ENCODE assay signal across 18 cellular contexts in the genomic region with DNA sequence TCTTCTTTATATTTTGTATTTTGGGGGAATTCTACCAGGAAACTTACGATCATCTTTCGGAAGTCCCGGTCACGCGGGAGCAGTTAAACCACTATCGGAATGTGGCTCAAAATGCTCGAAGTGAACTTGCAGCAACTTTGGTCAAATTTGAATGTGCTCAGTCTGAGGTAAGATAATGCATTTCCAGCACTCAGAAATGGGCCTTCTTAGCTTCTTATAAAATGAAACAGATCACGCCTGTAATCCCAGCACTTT. TPM values are rescaled to one million over a fixed set of nuclear protein-coding genes. Genes with fewer than 3 reads are reported as not detected.
A peak's percentile ranks its signal among the peaks of the same experiment; 100 is the strongest.
DNase-seq lines count a peak whose midpoint lies in the region; FAIRE-seq and TF ChIP-seq lines count a peak whose summit lies in the region.
"Had no signal": no experiment of that assay in that cellular context is flagged by ENCODE, and none has a peak within 500 bp of the region (broad histone marks: within the 10 kb centered on the region; RNA-seq: fewer than 3 reads in every experiment).

No MANE protein-coding gene starts in this region.

- POLR2A ChIA-PET in A673 (lab: Charles Lee; ENCODE audit: low non-redundant PET), result no interaction called here

- peak overlapping the region; percentile 10 for H2AFZ ChIP-seq in osteoblast (ENCODE audit: low read length)

- H3K27me3 ChIP-seq in osteoblast (ENCODE audit: insufficient read depth, low read length) (no peaks in the 10 kb centered on the region), subcutaneous abdominal adipose tissue (ENCODE audit: control insufficient read depth in 5 of 5, insufficient read depth in 4 of 5, low read length in 5 of 5) (no peaks in the 10 kb centered on the region), BE2C (no peaks in the 10 kb centered on the region), A673 (replicated peaks; ENCODE audit: insufficient read depth, low read depth, low read length, poor library complexity) (no peaks in the 10 kb centered on the region)
- H3K27me3 ChIP-seq: BLaER1 had no signal

- intact Hi-C loops in head of caudate nucleus (cut with DNase I) (no loop called here), A673 (cut with micrococcal nuclease; ENCODE audit: unreplicated experiment) (no loop called here)

- H3K4me3 ChIP-seq in AG10803 (ENCODE audit: low read length), result no peak overlapping the region
- no peak overlapping the region for H3K4me3 ChIP-seq in osteoblast (ENCODE audit: insufficient read depth, low read length)
- H3K4me3 ChIP-seq in subcutaneous abdominal adipose tissue (ENCODE audit: low read depth in 1 of 5, low read length in 5 of 5), result peak overlapping the region in 1 of 5 donors; percentile 4
- H3K4me3 ChIP-seq in BE2C (ENCODE audit: low read depth, low read length), result no peak overlapping the region
- H3K4me3 ChIP-seq in A673 (ENCODE audit: low read depth, low read length, poor library complexity, severe bottlenecking), result no peak overlapping the region
- H3K4me3 ChIP-seq: BLaER1 had no signal

- DNase-seq in AG10803 (ENCODE audit: low read depth) (peak; percentile 29), osteoblast (ENCODE audit: insufficient read length, low spot score, missing footprints) (no peak), NCI-H1105 treated with DMSO at 0.1 percent for 48 hours (lab: John Stamatoyannopoulos, UW) (no peak), head of caudate nucleus (no peak), BE2C (no peak), A673 (ENCODE audit: low spot score) (no peak)
- DNase-seq: 8988T; AML-193; CD4-positive, alpha-beta memory T cell; DMS153; DMS79; GDM1; H9 had no signal

- BruUV-seq in A673 (replicated peaks; lab: Mats Ljungman, UMichigan), result no TSS peak

- H4K20me1 ChIP-seq in osteoblast (ENCODE audit: insufficient read depth, low read length), result no peaks in the 10 kb centered on the region
- H4K20me1 ChIP-seq: BLaER1 had no signal

- TF ChIP-seq CTCF in AG10803 (conservative IDR thresholded peaks at IDR 0.05; ENCODE audit: low read length) (no peak), osteoblast (IDR thresholded peaks at IDR 0.05; ENCODE audit: extremely low read depth, low read depth, low read length) (no peak), BE2C (IDR thresholded peaks at IDR 0.05; ENCODE audit: low read depth, low read length) (no peak), A673 (conservative IDR thresholded peaks at IDR 0.05; ENCODE audit: low read depth, low read length) (no peak)

- peak; percentile 91 for FAIRE-seq in endometrium (lab: Jason Lieb, UNC)
- FAIRE-seq: H1 had no signal

- no peaks in the 10 kb centered on the region for H3K36me3 ChIP-seq in osteoblast (ENCODE audit: insufficient read depth, low read length)
- H3K36me3 ChIP-seq in subcutaneous abdominal adipose tissue (ENCODE audit: control insufficient read depth in 5 of 5, insufficient read depth in 5 of 5, low read length in 5 of 5), result peaks cover 0 to 6% (median 0%) of the 10 kb centered on the region in 5 donors
- no peaks in the 10 kb centered on the region for H3K36me3 ChIP-seq in BE2C
- no peaks in the 10 kb centered on the region for H3K36me3 ChIP-seq in A673 (ENCODE audit: insufficient read depth, low read length, poor library complexity, severe bottlenecking)
- H3K36me3 ChIP-seq: BLaER1 had no signal

- peak overlapping the region; percentile 30 for H3K4me2 ChIP-seq in osteoblast (ENCODE audit: insufficient read depth, low read length)
- H3K4me2 ChIP-seq: BLaER1 had no signal

- H3K79me2 ChIP-seq in osteoblast (ENCODE audit: insufficient read depth, low read length), result no peaks in the 10 kb centered on the region

- H3K9ac ChIP-seq in subcutaneous abdominal adipose tissue (ENCODE audit: low read length in 5 of 5), result peak overlapping the region in 1 of 5 donors; percentile 4
- H3K9ac ChIP-seq: BLaER1 had no signal

- H3K9me3 ChIP-seq in osteoblast (ENCODE audit: low read depth, low read length) (no peaks in the 10 kb centered on the region), subcutaneous abdominal adipose tissue (ENCODE audit: control insufficient read depth in 5 of 5, low read length in 5 of 5) (peaks cover 0 to 8% (median 5%) of the 10 kb centered on the region in 5 donors), BE2C (no peaks in the 10 kb centered on the region), A673 (ENCODE audit: low read depth, low read length, poor library complexity, severe bottlenecking) (peaks cover 9% of the 10 kb centered on the region)

- CTCF ChIA-PET in A673 (lab: Charles Lee), result no interaction called here

- peaks cover 36% of the 10 kb centered on the region for H3K4me1 ChIP-seq in osteoblast (ENCODE audit: insufficient read depth, low read length)
- H3K4me1 ChIP-seq in subcutaneous abdominal adipose tissue (ENCODE audit: control insufficient read depth in 5 of 5, insufficient read depth in 5 of 5, low read length in 5 of 5), result peaks cover 0 to 27% (median 10%) of the 10 kb centered on the region in 5 donors
- no peaks in the 10 kb centered on the region for H3K4me1 ChIP-seq in BE2C
- H3K4me1 ChIP-seq in A673 (ENCODE audit: insufficient read depth, low read length, poor library complexity, severe bottlenecking), result no peaks in the 10 kb centered on the region
- H3K4me1 ChIP-seq: BLaER1 had no signal

- peak overlapping the region; percentile 84 for H3K27ac ChIP-seq in osteoblast (ENCODE audit: low read depth, low read length)
- peak overlapping the region; percentile 91 for H3K27ac ChIP-seq in subcutaneous abdominal adipose tissue (ENCODE audit: low read depth, low read length)
- no peak overlapping the region for H3K27ac ChIP-seq in A673 (ENCODE audit: low read depth, low read length, poor library complexity, severe bottlenecking)
- H3K27ac ChIP-seq: BLaER1 had no signal

RNA-seq across cellular contexts. Expression of a gene that starts 42.4 kb away (rescaled TPM):
- total RNA-seq in osteoblast, result 1.8 and 2.7 TPM in 2 replicates
- not detected for polyA plus RNA-seq in BE2C (2012; ENCODE audit: insufficient read depth, insufficient read length, low read depth)
- 0.17 and 0.55 TPM in 2 replicates for total RNA-seq in A673 (2021)
- total RNA-seq: Daoy had no signal
